24 cellular contexts compared by ENCODE assay signal in genomic region chrX:17818729-17819128, GRCh38.
"Had no signal": no experiment of that assay in that cellular context is flagged by ENCODE, and none has a peak within 500 bp of the region (broad histone marks: within the 10 kb centered on the region; RNA-seq: fewer than 3 reads in every experiment).

No MANE protein-coding gene starts in this region.

- H3K27ac Mint-ChIP-seq: mesothelial cell of epicardium; naive thymus-derived CD4-positive, alpha-beta T cell; nephron; stimulated activated effector memory CD8-positive, alpha-beta T cell treated with anti-CD3 and anti-CD28 coated beads, Interleukin-12 subunit alpha, Interleukin-12 subunit beta, amount 100 ng/mL, for 72 hours; stimulated activated naive CD8-positive, alpha-beta T cell treated with anti-CD3 and anti-CD28 coated beads, Interleukin-15, Interleukin-2, amounts not matched to agents 100 ng/mL and 50 ng/mL, for 24 hours had no signal

- H3K4me1 Mint-ChIP-seq: mesothelial cell of epicardium; neural crest cell; stimulated activated effector memory CD8-positive, alpha-beta T cell treated with anti-CD3 and anti-CD28 coated beads, Interleukin-12 subunit alpha, Interleukin-12 subunit beta, amount 100 ng/mL, for 72 hours had no signal

- DNase-seq: islet precursor cell; left ventricle myocardium inferior; mesendoderm; naive thymus-derived CD4-positive, alpha-beta T cell; nucleus accumbens; pancreas; posterior cingulate gyrus; retina; right cardiac atrium; small intestine; spleen; stimulated activated CD4-positive, alpha-beta T cell treated with anti-CD3 and anti-CD28 coated beads, Interleukin-4, amount 100 ng/mL, for 24 hours; stimulated activated naive CD4-positive, alpha-beta T cell; transverse colon; upper lobe of left lung had no signal

- H3K4me3 ChIP-seq: left ventricle myocardium inferior, lung, pancreas, prostate gland, spleen, suprapubic skin, transverse colon, upper lobe of left lung, vagina had no signal

- H3K36me3 ChIP-seq: left ventricle myocardium inferior, pancreas, prostate gland, spleen, suprapubic skin, transverse colon, upper lobe of left lung, vagina had no signal

- H3K36me3 Mint-ChIP-seq: mesothelial cell of epicardium; naive thymus-derived CD4-positive, alpha-beta T cell; stimulated activated effector memory CD8-positive, alpha-beta T cell treated with anti-CD3 and anti-CD28 coated beads, Interleukin-12 subunit alpha, Interleukin-12 subunit beta, amount 100 ng/mL, for 72 hours had no signal

- H3K4me3 Mint-ChIP-seq: mesothelial cell of epicardium; naive thymus-derived CD4-positive, alpha-beta T cell; nephron; neural crest cell; stimulated activated effector memory CD8-positive, alpha-beta T cell treated with anti-CD3 and anti-CD28 coated beads, Interleukin-12 subunit alpha, Interleukin-12 subunit beta, amount 100 ng/mL, for 72 hours; stimulated activated naive CD8-positive, alpha-beta T cell treated with anti-CD3 and anti-CD28 coated beads, Interleukin-15, Interleukin-2, amounts not matched to agents 100 ng/mL and 50 ng/mL, for 24 hours had no signal

- H3K4me1 ChIP-seq: pancreas, prostate gland, spleen had no signal

- H3K27me3 Mint-ChIP-seq: naive thymus-derived CD4-positive, alpha-beta T cell; stimulated activated naive CD8-positive, alpha-beta T cell treated with anti-CD3 and anti-CD28 coated beads, Interleukin-15, Interleukin-2, amounts not matched to agents 100 ng/mL and 50 ng/mL, for 24 hours had no signal

- H3K27ac ChIP-seq: left ventricle myocardium inferior, pancreas, prostate gland, spleen, suprapubic skin, transverse colon, upper lobe of left lung, vagina had no signal

- H3K27me3 ChIP-seq: pancreas, spleen, suprapubic skin, transverse colon, upper lobe of left lung, vagina had no signal

- H3K9me3 Mint-ChIP-seq: naive thymus-derived CD4-positive, alpha-beta T cell; nephron; neural crest cell; stimulated activated effector memory CD8-positive, alpha-beta T cell treated with anti-CD3 and anti-CD28 coated beads, Interleukin-12 subunit alpha, Interleukin-12 subunit beta, amount 100 ng/mL, for 72 hours; stimulated activated naive CD8-positive, alpha-beta T cell treated with anti-CD3 and anti-CD28 coated beads, Interleukin-15, Interleukin-2, amounts not matched to agents 100 ng/mL and 50 ng/mL, for 24 hours had no signal

- H3K9me3 ChIP-seq: left ventricle myocardium inferior, pancreas, prostate gland, spleen, suprapubic skin, transverse colon, upper lobe of left lung, vagina had no signal
